11 cellular contexts compared by ENCODE assay signal in genomic region chr16:28189237-28189636, GRCh38. TPM values are rescaled to one million over a fixed set of nuclear protein-coding genes. Genes with fewer than 3 reads are reported as not detected.
A peak's percentile ranks its signal among the peaks of the same experiment; 100 is the strongest.
DNase-seq lines count a peak whose midpoint lies in the region; ATAC-seq and TF ChIP-seq lines count a peak whose summit lies in the region.
"Had no signal": no experiment of that assay in that cellular context is flagged by ENCODE, and none has a peak within 500 bp of the region (broad histone marks: within the 10 kb centered on the region; RNA-seq: fewer than 3 reads in every experiment).

No MANE protein-coding gene starts in this region.

- H3K27me3 ChIP-seq in breast epithelium: no peaks in the 10 kb centered on the region
- no peaks in the 10 kb centered on the region for H3K27me3 ChIP-seq in H7 (ENCODE audit: control insufficient read depth, insufficient read depth, low read length)
- H3K27me3 ChIP-seq in dorsolateral prefrontal cortex: no peaks in the 10 kb centered on the region

- POLR2A ChIA-PET in MCF 10A (lab: Yijun Ruan, JAX): interaction anchor here (1.3 kb wide), 1 partner anchor 105 kb away, joined by 3 read pairs; no protein-coding TSS in a partner anchor

- DNase-seq in MCF 10A (ENCODE audit: unreplicated experiment): peak; percentile 47
- no peak for DNase-seq in breast epithelium (ENCODE audit: low spot score in 2 of 2)
- DNase-seq in T-helper 9 cell: peak; percentile 20
- DNase-seq in effector memory CD8-positive, alpha-beta T cell: no peak
- DNase-seq in stimulated activated CD8-positive, alpha-beta memory T cell treated with anti-CD3 and anti-CD28 coated beads, Interleukin-4, amount 100 ng/mL, for 48 hours: peak; percentile 56
- no peak for DNase-seq in H7
- DNase-seq in dorsolateral prefrontal cortex: no peak
- DNase-seq in NCI-H1048 (lab: John Stamatoyannopoulos, UW): no peak
- DNase-seq: dermis blood vessel endothelial cell, NCI-H1417 had no signal

- peaks cover 35% of the 10 kb centered on the region for H3K36me3 Mint-ChIP-seq in MCF 10A (ENCODE audit: insufficient read depth, unreplicated experiment)
- peaks cover 17% of the 10 kb centered on the region for H3K36me3 Mint-ChIP-seq in effector memory CD8-positive, alpha-beta T cell (ENCODE audit: insufficient read depth)

- no peak for ATAC-seq in effector memory CD8-positive, alpha-beta T cell (replicated peaks)

- no peak for TF ChIP-seq POLR2A in breast epithelium (IDR thresholded peaks at IDR 0.05)

- H3K9me3 ChIP-seq in breast epithelium: no peaks in the 10 kb centered on the region

- H3K36me3 ChIP-seq in breast epithelium (no peaks in the 10 kb centered on the region), H7 (replicated peaks; ENCODE audit: control insufficient read depth, insufficient read depth, low read length) (no peaks in the 10 kb centered on the region)

- H3K9me3 Mint-ChIP-seq in MCF 10A (ENCODE audit: unreplicated experiment): no peaks in the 10 kb centered on the region
- no peaks in the 10 kb centered on the region for H3K9me3 Mint-ChIP-seq in effector memory CD8-positive, alpha-beta T cell

- H3K27ac ChIP-seq in breast epithelium: no peak overlapping the region
- H3K27ac ChIP-seq in dorsolateral prefrontal cortex: peak overlapping the region in 2 of 59 donors; percentile 7 to 31
- H3K27ac ChIP-seq: C4-2B had no signal

- BruUV-seq in MCF 10A (replicated peaks; lab: Mats Ljungman, UMichigan): no TSS peak

- H3K27ac Mint-ChIP-seq in MCF 10A (ENCODE audit: low read depth, unreplicated experiment): no peak overlapping the region
- H3K27ac Mint-ChIP-seq in effector memory CD8-positive, alpha-beta T cell: peak overlapping the region; percentile 90 to 91

- TF ChIP-seq CTCF in MCF 10A (IDR thresholded peaks at IDR 0.05; ENCODE audit: unreplicated experiment): no peak
- TF ChIP-seq CTCF in breast epithelium (IDR thresholded peaks at IDR 0.05): no peak
- TF ChIP-seq CTCF in dorsolateral prefrontal cortex (IDR thresholded peaks at IDR 0.05 in 54 of 56, conservative IDR thresholded peaks at IDR 0.05 in 2 of 56; ENCODE audit: low read depth in 1 of 56, partially characterized antibody in 56 of 56): no peak

- no peak overlapping the region for H3K4me3 ChIP-seq in breast epithelium
- no peak overlapping the region for H3K4me3 ChIP-seq in H7 (ENCODE audit: insufficient read depth, low read depth, low read length)
- H3K4me3 ChIP-seq in dorsolateral prefrontal cortex: no peak overlapping the region

- no peaks in the 10 kb centered on the region for H3K4me1 ChIP-seq in breast epithelium

- CTCF ChIA-PET in MCF 10A (lab: Yijun Ruan, JAX): no interaction called here

- H3K4me1 Mint-ChIP-seq in MCF 10A (ENCODE audit: insufficient read depth, unreplicated experiment): peaks cover 20% of the 10 kb centered on the region
- H3K4me1 Mint-ChIP-seq in effector memory CD8-positive, alpha-beta T cell (ENCODE audit: low read depth in 2 of 2): peaks cover 61 to 86% of the 10 kb centered on the region in 2 donors

- intact Hi-C loops in MCF 10A (cut with micrococcal nuclease): no loop called here
- intact Hi-C loops in breast epithelium (cut with DNase I; ENCODE audit: low total_unique reads): no loop called here
- intact Hi-C loops in dorsolateral prefrontal cortex (cut with DNase I): no loop called here

- no peaks in the 10 kb centered on the region for H3K27me3 Mint-ChIP-seq in MCF 10A (ENCODE audit: insufficient read depth, unreplicated experiment)
- no peaks in the 10 kb centered on the region for H3K27me3 Mint-ChIP-seq in effector memory CD8-positive, alpha-beta T cell

- no peak overlapping the region for H3K4me3 Mint-ChIP-seq in MCF 10A (ENCODE audit: unreplicated experiment)
- H3K4me3 Mint-ChIP-seq in effector memory CD8-positive, alpha-beta T cell: peak overlapping the region; percentile 71 to 81

RNA-seq across cellular contexts. Expression of gene XPO6, which starts 22.5 kb away (rescaled TPM):
- total RNA-seq in MCF 10A (2022) (184 and 200 TPM in 2 replicates), breast epithelium (10 to 100 TPM; 66.4 to 84.6 (median 67.4) TPM), dorsolateral prefrontal cortex (100 to 1,000 TPM; 111 to 213 (median 156) TPM)
- 159 and 188 TPM in 2 replicates for total RNA-seq in H7 (2014; rRNA removed; shearing (Covaris generic))

Comparison
In these comparisons a context has a peak if more than half of its experiments do, and no peak if none do; other contexts are left out.
1. DNase-seq: peak in MCF 10A (single experiment), T-helper 9 cell (single experiment) and stimulated activated CD8-positive, alpha-beta memory T cell treated with anti-CD3 and anti-CD28 coated beads, Interleukin-4, amount 100 ng/mL, for 48 hours (single experiment); none in breast epithelium (0 of 2), effector memory CD8-positive, alpha-beta T cell (0 of 3), H7 (single experiment), dorsolateral prefrontal cortex (0 of 10) and NCI-H1048 (single experiment).